In genomic region chr4:187215438-187215837, GRCh38 we compare ENCODE assay signal across 24 cellular contexts.
"Had no signal": no experiment of that assay in that cellular context is flagged by ENCODE, and none has a peak within 500 bp of the region (broad histone marks: within the 10 kb centered on the region; RNA-seq: fewer than 3 reads in every experiment).

No MANE protein-coding gene starts in this region.

- H3K36me3 ChIP-seq: colonic mucosa, esophagus muscularis mucosa, esophagus squamous epithelium, gastrocnemius medialis, gastroesophageal sphincter, heart left ventricle, heart right ventricle had no signal

- H3K27me3 Mint-ChIP-seq: dendritic cell treated with granulocyte-macrophage colony-stimulating factor and Interleukin-4, amounts not matched to agents 40 ng/mL and 50 ng/mL, for 4 days; effector memory CD8-positive, alpha-beta T cell had no signal

- H3K4me3 ChIP-seq: colonic mucosa, coronary artery, dorsolateral prefrontal cortex, esophagus muscularis mucosa, esophagus squamous epithelium, gastrocnemius medialis, gastroesophageal sphincter, heart left ventricle, heart right ventricle had no signal

- H3K4me1 Mint-ChIP-seq: endodermal cell had no signal

- H3K9me3 ChIP-seq: colonic mucosa, esophagus muscularis mucosa, esophagus squamous epithelium, gastrocnemius medialis, gastroesophageal sphincter, heart left ventricle had no signal

- H3K9me3 Mint-ChIP-seq: endodermal cell had no signal

- ATAC-seq: effector memory CD8-positive, alpha-beta T cell; esophagus mucosa; foreskin keratinocyte; gastrocnemius medialis; gastroesophageal sphincter; heart left ventricle; heart right ventricle had no signal

- H3K27ac Mint-ChIP-seq: dendritic cell treated with granulocyte-macrophage colony-stimulating factor and Interleukin-4, amounts not matched to agents 40 ng/mL and 50 ng/mL, for 4 days; effector memory CD8-positive, alpha-beta T cell; endodermal cell had no signal

- H3K4me3 Mint-ChIP-seq: dendritic cell treated with granulocyte-macrophage colony-stimulating factor and Interleukin-4, amounts not matched to agents 40 ng/mL and 50 ng/mL, for 4 days; effector memory CD8-positive, alpha-beta T cell; endodermal cell had no signal

- H3K4me1 ChIP-seq: colonic mucosa, esophagus muscularis mucosa, esophagus squamous epithelium, foreskin keratinocyte, gastrocnemius medialis, gastroesophageal sphincter, heart left ventricle, heart right ventricle had no signal

- H3K27me3 ChIP-seq: colonic mucosa, dorsolateral prefrontal cortex, esophagus muscularis mucosa, esophagus squamous epithelium, foreskin keratinocyte, gastrocnemius medialis, gastroesophageal sphincter, heart left ventricle, heart right ventricle had no signal

- DNase-seq: colonic mucosa; cortex of kidney; dermis blood vessel endothelial cell; dorsolateral prefrontal cortex; effector CD4-positive, alpha-beta T cell; effector CD8-positive, alpha-beta T cell; effector memory CD4-positive, alpha-beta T cell; effector memory CD8-positive, alpha-beta T cell; endodermal cell; esophagus squamous epithelium; foreskin fibroblast; foreskin keratinocyte; foreskin melanocyte; gastrocnemius medialis; glutamatergic neuron; head of caudate nucleus; heart left ventricle; heart right ventricle had no signal

- H3K27ac ChIP-seq: colonic mucosa, coronary artery, dorsolateral prefrontal cortex, epithelial cell of prostate, esophagus muscularis mucosa, esophagus squamous epithelium, foreskin keratinocyte, gastrocnemius medialis, gastroesophageal sphincter, heart left ventricle, heart right ventricle had no signal
